14 cellular contexts compared by ENCODE assay signal in the genomic region with DNA sequence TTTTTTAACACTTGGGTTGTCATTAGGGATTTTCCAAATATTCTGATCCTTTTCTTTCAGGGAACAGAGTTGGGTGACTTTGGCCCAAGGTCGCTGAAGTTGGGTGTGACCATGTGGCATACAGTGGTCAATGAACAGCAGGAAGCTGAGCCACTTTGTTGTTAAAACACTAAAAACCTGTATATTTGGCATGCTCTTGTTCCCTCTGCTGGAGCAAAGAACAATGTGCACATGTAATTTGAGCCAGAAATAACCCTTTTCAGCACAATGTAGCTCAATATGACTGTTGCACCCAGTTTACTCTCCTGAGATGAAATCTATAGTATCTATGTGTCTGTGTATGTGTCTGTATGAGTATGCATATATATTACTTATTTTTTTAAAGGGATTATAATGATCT.
A peak's percentile ranks its signal among the peaks of the same experiment; 100 is the strongest.
DNase-seq lines count a peak whose midpoint lies in the region; ATAC-seq and TF ChIP-seq lines count a peak whose summit lies in the region.
"Had no signal": no experiment of that assay in that cellular context is flagged by ENCODE, and none has a peak within 500 bp of the region (broad histone marks: within the 10 kb centered on the region; RNA-seq: fewer than 3 reads in every experiment).

No MANE protein-coding gene starts in this region.

- intact Hi-C loops in OCI-LY7 (cut with micrococcal nuclease; ENCODE audit: unreplicated experiment) = no loop called here

- TF ChIP-seq CTCF in OCI-LY7 (conservative IDR thresholded peaks at IDR 0.05; ENCODE audit: low read length) = 0 out of 2 replicates have a peak, but pooled peaks have one; percentile 22

- ATAC-seq in HG03175 (IDR thresholded peaks at IDR 0.05; ENCODE audit: unreplicated experiment) (no peak), HG03342 (IDR thresholded peaks at IDR 0.05; ENCODE audit: unreplicated experiment) (no peak)
- ATAC-seq: gastrocnemius medialis had no signal

- H2AFZ ChIP-seq in OCI-LY7 (ENCODE audit: low read length) = no peak overlapping the region

- no peaks in the 10 kb centered on the region for H4K20me1 ChIP-seq in OCI-LY7 (ENCODE audit: insufficient read depth, low read length)

- POLR2A ChIA-PET in OCI-LY7 (lab: Charles Lee) = no interaction called here

- H3K4me1 ChIP-seq in OCI-LY7 (ENCODE audit: insufficient read depth, low read length, poor library complexity, severe bottlenecking) = no peaks in the 10 kb centered on the region
- H3K4me1 ChIP-seq: gastrocnemius medialis had no signal

- no TSS peak for BruUV-seq in OCI-LY7 (replicated peaks; lab: Mats Ljungman, UMichigan)

- no peaks in the 10 kb centered on the region for H3K9me2 ChIP-seq in OCI-LY7 (ENCODE audit: insufficient read depth, low read length)

- CTCF ChIA-PET in OCI-LY7 (lab: Charles Lee; ENCODE audit: unreplicated experiment) = no interaction called here

- DNase-seq in SIG-M5 treated with dmso at 0.1 percent for 504 hours (lab: John Stamatoyannopoulos, UW; ENCODE audit: unreplicated experiment) (peak; percentile 17), SIG-M5 (lab: John Stamatoyannopoulos, UW) (no peak), OCI-LY7 (ENCODE audit: low spot score) (no peak), fibroblast of gingiva (ENCODE audit: low read depth) (peak; percentile 27), stromal cell of bone marrow (ENCODE audit: low read depth) (peak; percentile 7)
- no peak for DNase-seq in effector CD4-positive, alpha-beta T cell
- DNase-seq: activated naive CD8-positive, alpha-beta T cell treated with anti-CD3 and anti-CD28 coated beads, Interleukin-2, amount 10 ng/mL, durations not matched to agents 7 days and 5 days; gastrocnemius medialis; NCI-H1092 treated with DMSO at 0.1 percent for 48 hours; SHP77; stimulated activated CD4-positive, alpha-beta T cell treated with anti-CD3 and anti-CD28 coated beads, Interleukin-15, amount 100 ng/mL, for 24 hours; stimulated activated naive CD4-positive, alpha-beta T cell had no signal

- H3K36me3 ChIP-seq in OCI-LY7 (ENCODE audit: insufficient read depth, low read length) = no peaks in the 10 kb centered on the region
- H3K36me3 ChIP-seq: gastrocnemius medialis had no signal

- H3K4me2 ChIP-seq in OCI-LY7 (ENCODE audit: low read length) = no peak overlapping the region

- no peaks in the 10 kb centered on the region for H3K79me2 ChIP-seq in OCI-LY7 (ENCODE audit: insufficient read depth, low read depth, low read length)

- H3K27ac ChIP-seq in OCI-LY7 (ENCODE audit: low read depth, low read length, poor library complexity, severe bottlenecking) = no peak overlapping the region
- H3K27ac ChIP-seq: gastrocnemius medialis had no signal

- no peak overlapping the region for H3K4me3 ChIP-seq in OCI-LY7 (ENCODE audit: low read depth, low read length, poor library complexity, severe bottlenecking)
- H3K4me3 ChIP-seq: gastrocnemius medialis had no signal

- H3K9me3 ChIP-seq in OCI-LY7 (ENCODE audit: low read length) = no peaks in the 10 kb centered on the region
- H3K9me3 ChIP-seq: gastrocnemius medialis had no signal

Comparison
In these comparisons a context has a peak if more than half of its experiments do, and no peak if none do; other contexts are left out.
1. DNase-seq: peak in SIG-M5 treated with dmso at 0.1 percent for 504 hours (single experiment), fibroblast of gingiva (single experiment) and stromal cell of bone marrow (single experiment); none in SIG-M5 (single experiment), OCI-LY7 (single experiment) and effector CD4-positive, alpha-beta T cell (single experiment).